Comparison of ENCODE assay signal across 8 cellular contexts in the genomic region with DNA sequence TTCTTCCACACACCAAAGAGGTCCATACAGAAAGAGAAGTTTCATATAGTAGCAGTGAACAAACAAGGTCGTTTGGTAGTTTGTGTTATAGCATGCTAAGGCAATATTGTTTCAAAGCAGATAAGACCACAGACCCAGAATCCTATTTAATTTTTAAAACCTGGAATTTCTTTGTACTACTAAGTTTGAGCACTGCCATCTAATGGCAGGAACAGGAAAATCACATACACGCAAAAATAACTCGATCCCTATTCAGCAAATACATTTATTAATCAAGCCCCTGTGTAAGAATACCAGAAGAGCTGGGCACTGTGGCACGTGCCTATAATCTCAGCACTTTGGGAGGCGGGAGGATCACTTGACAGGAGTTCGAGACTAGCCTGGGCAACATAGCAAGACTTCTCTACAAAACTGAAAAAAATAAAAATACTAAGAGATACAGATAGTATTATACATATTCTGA. TPM values are rescaled to one million over a fixed set of nuclear protein-coding genes. Genes with fewer than 3 reads are reported as not detected.
A peak's percentile ranks its signal among the peaks of the same experiment; 100 is the strongest.
DNase-seq lines count a peak whose midpoint lies in the region; ATAC-seq and TF ChIP-seq lines count a peak whose summit lies in the region.

No MANE protein-coding gene starts in this region.

- H3K36me3 Mint-ChIP-seq in central memory CD8-positive, alpha-beta T cell (ENCODE audit: insufficient read depth) = peaks cover 13% of the 10 kb centered on the region
- no peaks in the 10 kb centered on the region for H3K36me3 Mint-ChIP-seq in nephron (ENCODE audit: low read depth)

- peaks cover 33% of the 10 kb centered on the region for H3K4me1 Mint-ChIP-seq in central memory CD8-positive, alpha-beta T cell
- peaks cover 21% of the 10 kb centered on the region for H3K4me1 Mint-ChIP-seq in nephron

- DNase-seq in G401 (ENCODE audit: low spot score) (peak; percentile 60), NCI-H2227 treated with DMSO at 0.1 percent for 48 hours (lab: John Stamatoyannopoulos, UW) (peak; percentile 45), HK-2 (ENCODE audit: unreplicated experiment) (no peak), occipital lobe (lab: John Stamatoyannopoulos, UW) (no peak)
- DNase-seq in central memory CD8-positive, alpha-beta T cell (ENCODE audit: low spot score in 2 of 2) = no peak

- H3K27me3 Mint-ChIP-seq in central memory CD8-positive, alpha-beta T cell = peaks cover 24% of the 10 kb centered on the region
- H3K27me3 Mint-ChIP-seq in nephron (ENCODE audit: low read depth) = peaks cover 4% of the 10 kb centered on the region

- no peaks in the 10 kb centered on the region for H3K9me3 Mint-ChIP-seq in central memory CD8-positive, alpha-beta T cell
- no peaks in the 10 kb centered on the region for H3K9me3 Mint-ChIP-seq in nephron

- in situ Hi-C loops in G401 (cut with HindIII; ENCODE audit: low sequenced_read_pairs) = no loop called here

- no peak for ATAC-seq in central memory CD8-positive, alpha-beta T cell (replicated peaks; ENCODE audit: extremely low read depth, poor library complexity, severe bottlenecking)
- ATAC-seq in HG02759 (IDR thresholded peaks at IDR 0.05; ENCODE audit: unreplicated experiment) = no peak

- peak overlapping the region; percentile 10 for H3K27ac Mint-ChIP-seq in central memory CD8-positive, alpha-beta T cell (ENCODE audit: low read depth)
- H3K27ac Mint-ChIP-seq in nephron = no peak overlapping the region

- H3K4me3 Mint-ChIP-seq in central memory CD8-positive, alpha-beta T cell = no peak overlapping the region
- peak overlapping the region; percentile 12 to 75 (median 53) for H3K4me3 Mint-ChIP-seq in nephron

- TF ChIP-seq CTCF in 22Rv1 (IDR thresholded peaks at IDR 0.05) (peak; percentile 81), nephron (IDR thresholded peaks at IDR 0.05; ENCODE audit: unreplicated experiment in 3 of 3) (peak; percentile 51 to 64 (median 54))

- no peak overlapping the region for H3K27ac ChIP-seq in 22Rv1

RNA-seq across cellular contexts. Expression of a gene that starts 2.9 kb away (rescaled TPM):
- 22.3 and 40.3 TPM in 2 replicates for total RNA-seq in G401 (2014; rRNA removed; shearing (Covaris generic))
- total RNA-seq in occipital lobe = 205 TPM

RNA-seq across cellular contexts. Expression of a gene that starts 29.9 kb away (rescaled TPM):
- total RNA-seq in G401 (2014; rRNA removed; shearing (Covaris generic)) = not detected in 2 replicates
- not detected for total RNA-seq in occipital lobe

Comparison
In these comparisons a context has a peak if more than half of its experiments do, and no peak if none do; other contexts are left out.
1. DNase-seq: peak in G401 (single experiment) and NCI-H2227 treated with DMSO at 0.1 percent for 48 hours (single experiment); none in central memory CD8-positive, alpha-beta T cell (0 of 2), HK-2 (single experiment) and occipital lobe (single experiment).